Comparison of ENCODE assay signal across 17 cellular contexts in genomic region chr13:67880916-67881315, GRCh38.
"Had no signal": no experiment of that assay in that cellular context is flagged by ENCODE, and none has a peak within 500 bp of the region (broad histone marks: within the 10 kb centered on the region; RNA-seq: fewer than 3 reads in every experiment).

No MANE protein-coding gene starts in this region.

- H3K9me3 ChIP-seq: ovary, testis had no signal

- H3K4me3 Mint-ChIP-seq: activated CD8-positive, alpha-beta memory T cell treated with anti-CD3 and anti-CD28 coated beads, Interleukin-2, amount 10 ng/mL, durations not matched to agents 7 days and 5 days; activated naive CD8-positive, alpha-beta T cell treated with anti-CD3 and anti-CD28 coated beads, Interleukin-2, amount 10 ng/mL, durations not matched to agents 7 days and 5 days; activated T-cell treated with anti-CD3 and anti-CD28 coated beads, Interleukin-2, amount 50 U/mL, for 4 hours; central memory CD8-positive, alpha-beta T cell; dendritic cell treated with granulocyte-macrophage colony-stimulating factor and Interleukin-4, amounts not matched to agents 40 ng/mL and 50 ng/mL, for 4 days; memory B cell; nephron progenitor cell; stimulated activated naive CD8-positive, alpha-beta T cell treated with anti-CD3 and anti-CD28 coated beads, Interleukin-15, Interleukin-2, amounts not matched to agents 100 ng/mL and 50 ng/mL, for 24 hours had no signal

- H3K4me3 ChIP-seq: ovary, testis had no signal

- H3K4me1 ChIP-seq: testis had no signal

- H3K27me3 ChIP-seq: ovary, testis had no signal

- H3K4me1 Mint-ChIP-seq: activated CD8-positive, alpha-beta memory T cell treated with anti-CD3 and anti-CD28 coated beads, Interleukin-2, amount 10 ng/mL, durations not matched to agents 7 days and 5 days; activated naive CD8-positive, alpha-beta T cell treated with anti-CD3 and anti-CD28 coated beads, Interleukin-2, amount 10 ng/mL, durations not matched to agents 7 days and 5 days; central memory CD8-positive, alpha-beta T cell; memory B cell; nephron progenitor cell had no signal

- DNase-seq: activated CD4-positive, alpha-beta T cell treated with anti-CD3 and anti-CD28 coated beads, Interleukin-2, amount 50 U/mL, for 48 hours; activated CD4-positive, CD25-positive, alpha-beta regulatory T cell treated with anti-CD3 and anti-CD28 coated beads, Interleukin-2, amount 50 U/mL, for 72 hours; activated CD8-positive, alpha-beta memory T cell treated with anti-CD3 and anti-CD28 coated beads, Interleukin-2, amount 10 ng/mL, durations not matched to agents 7 days and 5 days; activated gamma-delta T cell; activated naive CD8-positive, alpha-beta T cell treated with anti-CD3 and anti-CD28 coated beads, Interleukin-2, amount 10 ng/mL, durations not matched to agents 7 days and 5 days; activated T-cell treated with anti-CD3 and anti-CD28 coated beads, Interleukin-2, amount 50 U/mL, for 4 hours; foreskin fibroblast; head of caudate nucleus; nephron progenitor cell; ovary; stimulated activated CD4-positive, alpha-beta T cell treated with anti-CD3 and anti-CD28 coated beads, Interleukin-15, amount 100 ng/mL, for 24 hours; stimulated activated CD4-positive, alpha-beta T cell treated with anti-CD3 and anti-CD28 coated beads, Interleukin-4, amount 100 ng/mL, for 24 hours; testis had no signal

- H3K36me3 ChIP-seq: ovary had no signal

- H3K27me3 Mint-ChIP-seq: activated CD8-positive, alpha-beta memory T cell treated with anti-CD3 and anti-CD28 coated beads, Interleukin-2, amount 10 ng/mL, durations not matched to agents 7 days and 5 days; activated naive CD8-positive, alpha-beta T cell treated with anti-CD3 and anti-CD28 coated beads, Interleukin-2, amount 10 ng/mL, durations not matched to agents 7 days and 5 days; central memory CD8-positive, alpha-beta T cell; dendritic cell treated with granulocyte-macrophage colony-stimulating factor and Interleukin-4, amounts not matched to agents 40 ng/mL and 50 ng/mL, for 4 days; memory B cell; stimulated activated naive CD8-positive, alpha-beta T cell treated with anti-CD3 and anti-CD28 coated beads, Interleukin-15, Interleukin-2, amounts not matched to agents 100 ng/mL and 50 ng/mL, for 24 hours had no signal

- H3K27ac Mint-ChIP-seq: activated CD8-positive, alpha-beta memory T cell treated with anti-CD3 and anti-CD28 coated beads, Interleukin-2, amount 10 ng/mL, durations not matched to agents 7 days and 5 days; activated naive CD8-positive, alpha-beta T cell treated with anti-CD3 and anti-CD28 coated beads, Interleukin-2, amount 10 ng/mL, durations not matched to agents 7 days and 5 days; dendritic cell treated with granulocyte-macrophage colony-stimulating factor and Interleukin-4, amounts not matched to agents 40 ng/mL and 50 ng/mL, for 4 days; memory B cell; nephron progenitor cell; stimulated activated naive CD8-positive, alpha-beta T cell treated with anti-CD3 and anti-CD28 coated beads, Interleukin-15, Interleukin-2, amounts not matched to agents 100 ng/mL and 50 ng/mL, for 24 hours had no signal

- H3K36me3 Mint-ChIP-seq: activated CD8-positive, alpha-beta memory T cell treated with anti-CD3 and anti-CD28 coated beads, Interleukin-2, amount 10 ng/mL, durations not matched to agents 7 days and 5 days; activated naive CD8-positive, alpha-beta T cell treated with anti-CD3 and anti-CD28 coated beads, Interleukin-2, amount 10 ng/mL, durations not matched to agents 7 days and 5 days; memory B cell had no signal

- H3K9me3 Mint-ChIP-seq: activated naive CD8-positive, alpha-beta T cell treated with anti-CD3 and anti-CD28 coated beads, Interleukin-2, amount 10 ng/mL, durations not matched to agents 7 days and 5 days; nephron progenitor cell had no signal
